Comparison of ENCODE assay signal across 12 cellular contexts in the genomic region with DNA sequence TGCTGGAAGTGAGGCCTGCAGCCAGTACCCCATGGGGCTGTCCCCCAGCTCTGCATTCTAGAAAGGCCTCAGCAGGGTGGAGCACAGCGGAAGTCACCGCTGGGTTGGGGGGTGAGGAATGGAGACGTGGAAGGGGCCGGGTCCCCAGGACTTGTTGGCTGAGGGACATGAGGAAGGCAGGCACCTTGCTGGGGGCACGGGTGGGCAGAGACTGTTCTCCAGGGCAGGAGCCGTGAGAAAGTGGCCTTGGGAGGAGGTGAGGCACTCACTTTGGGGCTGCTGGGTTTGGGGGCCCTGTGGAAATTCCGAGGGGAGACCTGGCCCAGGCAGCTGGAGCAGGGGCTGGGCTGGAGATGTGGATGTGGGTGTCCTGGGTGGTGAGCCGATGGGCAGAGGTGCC. TPM values are rescaled to one million over a fixed set of nuclear protein-coding genes. Genes with fewer than 3 reads are reported as not detected.
DNase-seq lines count a peak whose midpoint lies in the region; ATAC-seq and TF ChIP-seq lines count a peak whose summit lies in the region.
"Had no signal": no experiment of that assay in that cellular context is flagged by ENCODE, and none has a peak within 500 bp of the region (broad histone marks: within the 10 kb centered on the region; RNA-seq: fewer than 3 reads in every experiment).

No MANE protein-coding gene starts in this region.

- no peak overlapping the region for H4K91ac ChIP-seq in H9 (ENCODE audit: insufficient read length, low read depth, low read length)

- no peaks in the 10 kb centered on the region for H3K79me1 ChIP-seq in H9 (ENCODE audit: insufficient read depth, low read depth, low read length, poor library complexity, severe bottlenecking)

- TF ChIP-seq CTCF in H9 (conservative IDR thresholded peaks at IDR 0.05) (no peak), brain (conservative IDR thresholded peaks at IDR 0.05) (no peak)

- no peak for ATAC-seq in CD4-positive, CD25-positive, alpha-beta regulatory T cell (ENCODE audit: low read depth in 2 of 2)
- no peak for ATAC-seq in naive thymus-derived CD8-positive, alpha-beta T cell
- ATAC-seq in HG03378 (IDR thresholded peaks at IDR 0.05; ENCODE audit: unreplicated experiment), result no peak
- ATAC-seq in GM18505 (IDR thresholded peaks at IDR 0.05; ENCODE audit: unreplicated experiment), result no peak
- ATAC-seq: WTC11 had no signal

- H2AFZ ChIP-seq in H9 (ENCODE audit: low read length), result no peak overlapping the region

- no peak overlapping the region for H2BK12ac ChIP-seq in H9 (ENCODE audit: insufficient read length, low read depth, low read length)

- H3K36me3 ChIP-seq in CD4-positive, CD25-positive, alpha-beta regulatory T cell (ENCODE audit: control insufficient read depth, insufficient read depth, low read length), result no peaks in the 10 kb centered on the region
- H3K36me3 ChIP-seq: sigmoid colon had no signal

- H3K18ac ChIP-seq in H9 (ENCODE audit: insufficient read length, low read depth, low read length), result peak overlapping the region; percentile 18

- WGBS in H9 (ENCODE audit: extremely low coverage, insufficient read length, low lambda C conversion rate), result no CpG with 5 or more reads among the region's 8 CpGs

- H4K8ac ChIP-seq in H9 (replicated peaks; ENCODE audit: insufficient read length, low read depth, low read length), result no peak overlapping the region

- no peak overlapping the region for H2BK20ac ChIP-seq in H9 (ENCODE audit: low read depth, low read length, poor library complexity, severe bottlenecking)

- no peak overlapping the region for H2BK15ac ChIP-seq in H9 (ENCODE audit: low read depth, low read length)

- no peaks in the 10 kb centered on the region for H3K27me3 Mint-ChIP-seq in CD4-positive, CD25-positive, alpha-beta regulatory T cell
- H3K27me3 Mint-ChIP-seq in H9 (ENCODE audit: low read depth) (peaks cover 20% of the 10 kb centered on the region), brain (peaks cover 3% of the 10 kb centered on the region)
- H3K27me3 Mint-ChIP-seq in naive thymus-derived CD8-positive, alpha-beta T cell, result no peaks in the 10 kb centered on the region

- peaks cover 66% of the 10 kb centered on the region for H3K4me1 ChIP-seq in CD4-positive, CD25-positive, alpha-beta regulatory T cell (ENCODE audit: control insufficient read depth, insufficient read depth, low read length, poor library complexity, severe bottlenecking)
- no peaks in the 10 kb centered on the region for H3K4me1 ChIP-seq in H9 (ENCODE audit: insufficient read depth, low read length)
- H3K4me1 ChIP-seq: sigmoid colon had no signal

- no peak overlapping the region for H2BK120ac ChIP-seq in H9 (ENCODE audit: low read depth, low read length, poor library complexity, severe bottlenecking)

- no peak overlapping the region for H3K4me2 ChIP-seq in H9 (ENCODE audit: insufficient read depth, insufficient read length, low read length)

- peak overlapping the region; percentile 76 for H3K27ac ChIP-seq in CD4-positive, CD25-positive, alpha-beta regulatory T cell (ENCODE audit: insufficient read depth, low read length, poor library complexity, severe bottlenecking)
- no peak overlapping the region for H3K27ac ChIP-seq in H9 (ENCODE audit: insufficient read length, low read depth, low read length)

- H3T11ph ChIP-seq in H9 (ENCODE audit: low read length), result no peak overlapping the region

- no peak overlapping the region for H3K23ac ChIP-seq in H9 (ENCODE audit: insufficient read length, low read depth, low read length)

- peak overlapping the region; percentile 89 to 99 (median 96) for H3K27ac Mint-ChIP-seq in CD4-positive, CD25-positive, alpha-beta regulatory T cell
- H3K27ac Mint-ChIP-seq in H9 (peak overlapping the region in 2 of 3 experiments; percentile 0 to 48; a peak in 1 of 7 replicates), brain (peak overlapping the region in 3 of 5 experiments; percentile 17 to 47 (median 19))
- peak overlapping the region in 8 of 10 donors; percentile 39 to 98 (median 86) for H3K27ac Mint-ChIP-seq in naive thymus-derived CD8-positive, alpha-beta T cell
- H3K27ac Mint-ChIP-seq: WTC11 had no signal

- TF ChIP-seq POLR2A in GM18505 (IDR thresholded peaks at IDR 0.05; ENCODE audit: borderline replicate concordance, extremely low read depth, insufficient read depth, insufficient read length), result no peak

- H3K27me3 ChIP-seq in CD4-positive, CD25-positive, alpha-beta regulatory T cell (ENCODE audit: control insufficient read depth, insufficient read depth, low read length), result no peaks in the 10 kb centered on the region
- H3K27me3 ChIP-seq in H9 (ENCODE audit: insufficient read depth, low read length), result no peaks in the 10 kb centered on the region
- H3K27me3 ChIP-seq: sigmoid colon had no signal

- peak overlapping the region; percentile 55 to 91 (median 82) for H3K4me3 Mint-ChIP-seq in CD4-positive, CD25-positive, alpha-beta regulatory T cell
- no peak overlapping the region for H3K4me3 Mint-ChIP-seq in H9
- H3K4me3 Mint-ChIP-seq in brain, result no peak overlapping the region
- peak overlapping the region in 9 of 10 donors; percentile 62 to 94 (median 81) for H3K4me3 Mint-ChIP-seq in naive thymus-derived CD8-positive, alpha-beta T cell
- H3K4me3 Mint-ChIP-seq: WTC11 had no signal

- no peak overlapping the region for H3K4ac ChIP-seq in H9 (ENCODE audit: low read depth, low read length)

- no peak overlapping the region for H3K9ac ChIP-seq in H9 (ENCODE audit: extremely low read depth, insufficient read length, low read length)

- H3K9me3 Mint-ChIP-seq in CD4-positive, CD25-positive, alpha-beta regulatory T cell, result no peaks in the 10 kb centered on the region
- H3K9me3 Mint-ChIP-seq in H9, result no peaks in the 10 kb centered on the region
- H3K9me3 Mint-ChIP-seq in brain, result peaks cover 0 to 5% (median 0%) of the 10 kb centered on the region in 5 experiments
- no peaks in the 10 kb centered on the region for H3K9me3 Mint-ChIP-seq in naive thymus-derived CD8-positive, alpha-beta T cell
- H3K9me3 Mint-ChIP-seq: WTC11 had no signal

- H2AK5ac ChIP-seq in H9 (ENCODE audit: insufficient read length, low read length), result no peak overlapping the region

- no peak overlapping the region; the same call in 1 of the 2 replicates for H3K14ac ChIP-seq in H9 (ENCODE audit: insufficient read depth, low read length)

- POLR2A ChIA-PET in naive thymus-derived CD8-positive, alpha-beta T cell (lab: Charles Lee), result interaction anchor here (1.9 kb wide), 1 partner anchor 47 kb away, joined by 8 read pairs; the partner anchor contains the start of gene PRR33

- H3K56ac ChIP-seq in H9 (ENCODE audit: insufficient read length, low read depth, low read length), result no peak overlapping the region

- H4K20me1 ChIP-seq in H9 (ENCODE audit: control insufficient read depth, insufficient read depth, insufficient read length), result no peaks in the 10 kb centered on the region

- no peaks in the 10 kb centered on the region for H3K79me2 ChIP-seq in H9 (ENCODE audit: insufficient read depth, low read length)

- H3K23me2 ChIP-seq in H9 (ENCODE audit: insufficient read length, low read depth, low read length, poor library complexity, severe bottlenecking), result no peaks in the 10 kb centered on the region

- H3K4me1 Mint-ChIP-seq in CD4-positive, CD25-positive, alpha-beta regulatory T cell, result peaks cover 12 to 64% (median 29%) of the 10 kb centered on the region in 4 donors
- H3K4me1 Mint-ChIP-seq in H9, result peaks cover 0 to 4% of the 10 kb centered on the region in 2 experiments; a peak in 1 of 4 replicates
- H3K4me1 Mint-ChIP-seq in brain, result peaks cover 11% of the 10 kb centered on the region
- H3K4me1 Mint-ChIP-seq in naive thymus-derived CD8-positive, alpha-beta T cell, result peaks cover 37 to 64% (median 62%) of the 10 kb centered on the region in 4 donors
- H3K4me1 Mint-ChIP-seq: WTC11 had no signal

- H2BK5ac ChIP-seq in H9 (ENCODE audit: insufficient read length, low read length), result no peak overlapping the region

- no peaks in the 10 kb centered on the region for H3K9me3 ChIP-seq in CD4-positive, CD25-positive, alpha-beta regulatory T cell (ENCODE audit: control insufficient read depth in 2 of 2, low read length in 2 of 2)
- H3K9me3 ChIP-seq in H9 (ENCODE audit: control insufficient read depth, low read depth, low read length), result no peaks in the 10 kb centered on the region
- H3K9me3 ChIP-seq: sigmoid colon had no signal

- no peaks in the 10 kb centered on the region for H3K36me3 Mint-ChIP-seq in CD4-positive, CD25-positive, alpha-beta regulatory T cell
- no peaks in the 10 kb centered on the region for H3K36me3 Mint-ChIP-seq in H9 (ENCODE audit: insufficient read depth in 1 of 3, low read depth in 3 of 3)
- H3K36me3 Mint-ChIP-seq in brain, result no peaks in the 10 kb centered on the region
- H3K36me3 Mint-ChIP-seq in naive thymus-derived CD8-positive, alpha-beta T cell, result no peaks in the 10 kb centered on the region
- H3K36me3 Mint-ChIP-seq: WTC11 had no signal

- no peak overlapping the region for H4K5ac ChIP-seq in H9 (ENCODE audit: insufficient read length, low read depth, low read length)

- DNase-seq in CD4-positive, CD25-positive, alpha-beta regulatory T cell, result no peak
- no peak for DNase-seq in H9
- DNase-seq in naive thymus-derived CD8-positive, alpha-beta T cell, result no peak
- no peak for DNase-seq in NCI-H524 treated with DMSO at 0.1 percent for 48 hours (lab: John Stamatoyannopoulos, UW)
- DNase-seq: NCI-H1092 treated with DMSO at 0.1 percent for 48 hours, sigmoid colon had no signal

- H3K4me3 ChIP-seq in CD4-positive, CD25-positive, alpha-beta regulatory T cell (ENCODE audit: low read depth, low read length), result no peak overlapping the region
- H3K4me3 ChIP-seq: sigmoid colon had no signal

RNA-seq across cellular contexts. Expression of gene TNNI2, which starts 5.0 kb away (rescaled TPM):
- not detected for total RNA-seq in CD4-positive, CD25-positive, alpha-beta regulatory T cell
- polyA plus RNA-seq in CD4-positive, CD25-positive, alpha-beta regulatory T cell, result not detected
- total RNA-seq in H9 (2021), result not detected in 2 replicates
- polyA plus RNA-seq in brain (ENCODE audit: insufficient read depth, low read depth, low replicate concordance), result not detected
- total RNA-seq in naive thymus-derived CD8-positive, alpha-beta T cell, result not detected
- polyA plus RNA-seq in naive thymus-derived CD8-positive, alpha-beta T cell, result not detected
- total RNA-seq: kidney epithelial cell, sigmoid colon, WTC11 had no signal

RNA-seq across cellular contexts. Expression of gene SYT8, which starts 9.0 kb away (rescaled TPM):
- not detected for total RNA-seq in CD4-positive, CD25-positive, alpha-beta regulatory T cell
- not detected for polyA plus RNA-seq in CD4-positive, CD25-positive, alpha-beta regulatory T cell
- total RNA-seq in H9 (2021), result not detected in 2 replicates
- polyA plus RNA-seq in brain (ENCODE audit: insufficient read depth, low read depth, low replicate concordance), result not detected
- total RNA-seq in naive thymus-derived CD8-positive, alpha-beta T cell, result not detected
- polyA plus RNA-seq in naive thymus-derived CD8-positive, alpha-beta T cell, result not detected
- total RNA-seq: sigmoid colon had no signal

RNA-seq across cellular contexts. Expression of gene LSP1, which starts 9.1 kb away (rescaled TPM):
- 453 TPM for total RNA-seq in CD4-positive, CD25-positive, alpha-beta regulatory T cell
- polyA plus RNA-seq in CD4-positive, CD25-positive, alpha-beta regulatory T cell, result 100 to 1,000 TPM; 381 to 514 (median 444) TPM
- total RNA-seq in H9 (2021), result not detected in 2 replicates
- 3.7 TPM for polyA plus RNA-seq in brain (ENCODE audit: insufficient read depth, low read depth, low replicate concordance)
- 100 to 1,000 TPM; 287 to 295 TPM for total RNA-seq in naive thymus-derived CD8-positive, alpha-beta T cell
- 100 to 1,000 TPM; 326 to 438 (median 338) TPM for polyA plus RNA-seq in naive thymus-derived CD8-positive, alpha-beta T cell
- total RNA-seq: kidney epithelial cell had no signal

RNA-seq across cellular contexts. Expression of gene PRR33, which starts 47.9 kb away (rescaled TPM):
- not detected for total RNA-seq in CD4-positive, CD25-positive, alpha-beta regulatory T cell
- polyA plus RNA-seq in CD4-positive, CD25-positive, alpha-beta regulatory T cell, result under 1 TPM in 3 of 4 donors, not detected in 1; 0.06 to 0.09 (median 0.08) TPM
- total RNA-seq in H9 (2021), result not detected in 2 replicates
- not detected for polyA plus RNA-seq in brain (ENCODE audit: insufficient read depth, low read depth, low replicate concordance)
- not detected for total RNA-seq in naive thymus-derived CD8-positive, alpha-beta T cell
- polyA plus RNA-seq in naive thymus-derived CD8-positive, alpha-beta T cell, result under 1 TPM; 0.06 to 0.15 (median 0.08) TPM
- total RNA-seq: bronchial epithelial cell, kidney epithelial cell, sigmoid colon, WTC11 had no signal

Comparison
In these comparisons a context has a peak if more than half of its experiments do, and no peak if none do; other contexts are left out.
1. H3K27ac Mint-ChIP-seq: peak in every context shown above with its lines; median percentile 96 in CD4-positive, CD25-positive, alpha-beta regulatory T cell; 86 in naive thymus-derived CD8-positive, alpha-beta T cell; 24 in H9; 19 in brain.
2. H3K4me3 Mint-ChIP-seq: peak in CD4-positive, CD25-positive, alpha-beta regulatory T cell (4 of 4) and naive thymus-derived CD8-positive, alpha-beta T cell (9 of 10); none in H9 (0 of 2) and brain (0 of 5).
3. RNA of gene LSP1, which starts 9.1 kb away (total RNA-seq): 453 TPM in CD4-positive, CD25-positive, alpha-beta regulatory T cell (single experiment) and 287 to 295 TPM in naive thymus-derived CD8-positive, alpha-beta T cell; not detected in H9; every median in the first group is over 100 times any median in the second.